ENCODE assay signal across 1 cellular context in the genomic region with DNA sequence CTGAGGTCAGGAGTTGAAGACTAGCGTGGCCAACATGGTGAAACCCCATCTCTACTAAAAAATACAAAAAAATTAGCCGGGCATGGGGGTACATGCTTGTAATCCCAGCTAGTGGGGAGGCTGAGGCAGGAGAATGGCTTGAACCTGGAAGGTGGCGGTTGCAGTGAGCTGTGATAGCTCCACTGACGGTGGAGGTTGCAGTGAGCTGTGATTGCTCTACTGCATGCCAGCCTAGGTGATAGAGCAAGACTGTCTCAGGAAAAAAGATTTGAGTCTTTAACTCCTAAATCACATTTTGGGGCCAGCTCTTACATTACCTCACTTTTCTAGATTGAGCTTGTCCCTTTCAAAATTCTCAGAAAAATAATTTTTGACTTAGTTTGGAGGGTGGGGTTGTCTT.
TF ChIP-seq lines count a peak whose summit lies in the region.

No MANE protein-coding gene starts in this region.

TF ChIP-seq in A549, 52 proteins besides CTCF, POLR2A, EP300 and RAD21 (continued from another document):
- TF ChIP-seq, protein P1, sequence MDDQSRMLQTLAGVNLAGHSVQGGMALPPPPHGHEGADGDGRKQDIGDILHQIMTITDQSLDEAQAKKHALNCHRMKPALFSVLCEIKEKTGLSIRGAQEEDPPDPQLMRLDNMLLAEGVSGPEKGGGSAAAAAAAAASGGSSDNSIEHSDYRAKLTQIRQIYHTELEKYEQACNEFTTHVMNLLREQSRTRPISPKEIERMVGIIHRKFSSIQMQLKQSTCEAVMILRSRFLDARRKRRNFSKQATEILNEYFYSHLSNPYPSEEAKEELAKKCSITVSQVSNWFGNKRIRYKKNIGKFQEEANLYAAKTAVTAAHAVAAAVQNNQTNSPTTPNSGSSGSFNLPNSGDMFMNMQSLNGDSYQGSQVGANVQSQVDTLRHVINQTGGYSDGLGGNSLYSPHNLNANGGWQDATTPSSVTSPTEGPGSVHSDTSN (IDR thresholded peaks at IDR 0.05) = no peak
- TF ChIP-seq, protein P2, sequence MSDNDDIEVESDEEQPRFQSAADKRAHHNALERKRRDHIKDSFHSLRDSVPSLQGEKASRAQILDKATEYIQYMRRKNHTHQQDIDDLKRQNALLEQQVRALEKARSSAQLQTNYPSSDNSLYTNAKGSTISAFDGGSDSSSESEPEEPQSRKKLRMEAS (IDR thresholded peaks at IDR 0.05) = no peak
- TF ChIP-seq FOSB (CRISPR knock-in tag; IDR thresholded peaks at IDR 0.05) = no peak
- TF ChIP-seq HOXB13 (CRISPR knock-in tag; IDR thresholded peaks at IDR 0.05; ENCODE audit: low read depth) = no peak
- TF ChIP-seq EHF (CRISPR knock-in tag; IDR thresholded peaks at IDR 0.05) = no peak
- TF ChIP-seq, protein P3, sequence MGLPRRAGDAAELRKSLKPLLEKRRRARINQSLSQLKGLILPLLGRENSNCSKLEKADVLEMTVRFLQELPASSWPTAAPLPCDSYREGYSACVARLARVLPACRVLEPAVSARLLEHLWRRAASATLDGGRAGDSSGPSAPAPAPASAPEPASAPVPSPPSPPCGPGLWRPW (IDR thresholded peaks at IDR 0.05) = no peak
- TF ChIP-seq, protein P4, sequence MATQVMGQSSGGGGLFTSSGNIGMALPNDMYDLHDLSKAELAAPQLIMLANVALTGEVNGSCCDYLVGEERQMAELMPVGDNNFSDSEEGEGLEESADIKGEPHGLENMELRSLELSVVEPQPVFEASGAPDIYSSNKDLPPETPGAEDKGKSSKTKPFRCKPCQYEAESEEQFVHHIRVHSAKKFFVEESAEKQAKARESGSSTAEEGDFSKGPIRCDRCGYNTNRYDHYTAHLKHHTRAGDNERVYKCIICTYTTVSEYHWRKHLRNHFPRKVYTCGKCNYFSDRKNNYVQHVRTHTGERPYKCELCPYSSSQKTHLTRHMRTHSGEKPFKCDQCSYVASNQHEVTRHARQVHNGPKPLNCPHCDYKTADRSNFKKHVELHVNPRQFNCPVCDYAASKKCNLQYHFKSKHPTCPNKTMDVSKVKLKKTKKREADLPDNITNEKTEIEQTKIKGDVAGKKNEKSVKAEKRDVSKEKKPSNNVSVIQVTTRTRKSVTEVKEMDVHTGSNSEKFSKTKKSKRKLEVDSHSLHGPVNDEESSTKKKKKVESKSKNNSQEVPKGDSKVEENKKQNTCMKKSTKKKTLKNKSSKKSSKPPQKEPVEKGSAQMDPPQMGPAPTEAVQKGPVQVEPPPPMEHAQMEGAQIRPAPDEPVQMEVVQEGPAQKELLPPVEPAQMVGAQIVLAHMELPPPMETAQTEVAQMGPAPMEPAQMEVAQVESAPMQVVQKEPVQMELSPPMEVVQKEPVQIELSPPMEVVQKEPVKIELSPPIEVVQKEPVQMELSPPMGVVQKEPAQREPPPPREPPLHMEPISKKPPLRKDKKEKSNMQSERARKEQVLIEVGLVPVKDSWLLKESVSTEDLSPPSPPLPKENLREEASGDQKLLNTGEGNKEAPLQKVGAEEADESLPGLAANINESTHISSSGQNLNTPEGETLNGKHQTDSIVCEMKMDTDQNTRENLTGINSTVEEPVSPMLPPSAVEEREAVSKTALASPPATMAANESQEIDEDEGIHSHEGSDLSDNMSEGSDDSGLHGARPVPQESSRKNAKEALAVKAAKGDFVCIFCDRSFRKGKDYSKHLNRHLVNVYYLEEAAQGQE (IDR thresholded peaks at IDR 0.05) = no peak
- no peak for TF ChIP-seq JUN (IDR thresholded peaks at IDR 0.05)
- TF ChIP-seq RARB (CRISPR knock-in tag; IDR thresholded peaks at IDR 0.05) = no peak
- TF ChIP-seq ZFP36 (IDR thresholded peaks at IDR 0.05; ENCODE audit: borderline replicate concordance, partially characterized antibody) = no peak
- no peak for TF ChIP-seq CHD2 (IDR thresholded peaks at IDR 0.05; ENCODE audit: low read length, partially characterized antibody)
- TF ChIP-seq NR3C1 (IDR thresholded peaks at IDR 0.05) = no peak
- no peak for TF ChIP-seq HDAC2 (IDR thresholded peaks at IDR 0.05)
- no peak for TF ChIP-seq KDM1A (IDR thresholded peaks at IDR 0.05; ENCODE audit: low read depth)
